In genomic region chr2:152175368-152176112, GRCh38 we compare ENCODE assay signal across 1 cellular context.
TF ChIP-seq lines count a peak whose summit lies in the region.

STAM2 (minus strand) TSS chr2:152175763; CDS start chr2:152175642, 121 bp downstream.

TF ChIP-seq in HCT116, 20 proteins besides CTCF, POLR2A, EP300 and RAD21 (continued from another document):
- TF ChIP-seq SIN3A (IDR thresholded peaks at IDR 0.05; ENCODE audit: low read depth): peak; percentile 65; the same call in 1 of the 2 replicates
- no peak for TF ChIP-seq EZH2phosphoT487 (IDR thresholded peaks at IDR 0.05; ENCODE audit: borderline replicate concordance)
- peak; percentile 80 for TF ChIP-seq POLR2AphosphoS5 (IDR thresholded peaks at IDR 0.05; ENCODE audit: low read depth, low read length)
- TF ChIP-seq, protein P1, sequence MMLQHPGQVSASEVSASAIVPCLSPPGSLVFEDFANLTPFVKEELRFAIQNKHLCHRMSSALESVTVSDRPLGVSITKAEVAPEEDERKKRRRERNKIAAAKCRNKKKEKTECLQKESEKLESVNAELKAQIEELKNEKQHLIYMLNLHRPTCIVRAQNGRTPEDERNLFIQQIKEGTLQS (IDR thresholded peaks at IDR 0.05): no peak
- no peak for TF ChIP-seq EZH2 (IDR thresholded peaks at IDR 0.05)
- TF ChIP-seq SP1 (IDR thresholded peaks at IDR 0.05; ENCODE audit: low read depth): peak; percentile 66; the same call in 1 of the 2 replicates
- no peak for TF ChIP-seq FOSL1 (IDR thresholded peaks at IDR 0.05; ENCODE audit: low read depth)
- no peak for TF ChIP-seq SRF (IDR thresholded peaks at IDR 0.05; ENCODE audit: low read depth)
- TF ChIP-seq ZNF274 (IDR thresholded peaks at IDR 0.05; ENCODE audit: low read depth, low read length): no peak
